In genomic region chr11:72683782-72684200, GRCh38 we compare ENCODE assay signal across 8 cellular contexts. TPM values are rescaled to one million over a fixed set of nuclear protein-coding genes. Genes with fewer than 3 reads are reported as not detected.
A peak's percentile ranks its signal among the peaks of the same experiment; 100 is the strongest.
DNase-seq lines count a peak whose midpoint lies in the region; ATAC-seq and TF ChIP-seq lines count a peak whose summit lies in the region.

No MANE protein-coding gene starts in this region.

- ATAC-seq in central memory CD8-positive, alpha-beta T cell (replicated peaks; ENCODE audit: extremely low read depth, poor library complexity, severe bottlenecking), result peak; percentile 65
- ATAC-seq in right lobe of liver (peak; percentile 62 to 70 (median 66)), GM18861 (IDR thresholded peaks at IDR 0.05; ENCODE audit: unreplicated experiment) (no peak)

- no peaks in the 10 kb centered on the region for H3K9me3 Mint-ChIP-seq in central memory CD8-positive, alpha-beta T cell

- WGBS in right lobe of liver (ENCODE audit: insufficient coverage, low coverage, low lambda C conversion rate, missing lambda C conversion rate), result 40% methylated on average over 3 of the region's 7 CpGs

- H3K4me1 ChIP-seq in right lobe of liver, result no peaks in the 10 kb centered on the region

- no peaks in the 10 kb centered on the region for H3K27me3 ChIP-seq in right lobe of liver

- peak overlapping the region; percentile 48 for H3K27ac Mint-ChIP-seq in central memory CD8-positive, alpha-beta T cell (ENCODE audit: low read depth)

- H3K4me3 ChIP-seq in NB4 (ENCODE audit: low read depth, low read length) (no peak overlapping the region), right lobe of liver (no peak overlapping the region)

- DNase-seq in NCI-H146 (lab: John Stamatoyannopoulos, UW) (peak; percentile 40), NCI-H146 treated with DMSO at 0.1 percent for 48 hours (lab: John Stamatoyannopoulos, UW; ENCODE audit: unreplicated experiment) (no peak), NB4 (ENCODE audit: low read depth) (peak; percentile 65), right lobe of liver (peak in 2 of 3 donors; percentile 63 to 65)
- DNase-seq in activated CD4-positive, alpha-beta T cell treated with anti-CD3 and anti-CD28 coated beads for 1 hour, result peak; percentile 52
- DNase-seq in central memory CD8-positive, alpha-beta T cell (ENCODE audit: low spot score in 2 of 2), result peak; percentile 54 to 67
- peak; percentile 43 for DNase-seq in stimulated activated CD8-positive, alpha-beta memory T cell treated with anti-CD3 and anti-CD28 coated beads, Interleukin-12 subunit alpha, Interleukin-12 subunit beta, amount 100 ng/mL, for 1 hour (ENCODE audit: low read depth)

- H3K4me3 Mint-ChIP-seq in central memory CD8-positive, alpha-beta T cell, result no peak overlapping the region

- H3K36me3 ChIP-seq in right lobe of liver, result peaks cover 0 to 27% (median 4%) of the 10 kb centered on the region in 4 donors

- no peak overlapping the region for H3K27ac ChIP-seq in right lobe of liver

- H3K36me3 Mint-ChIP-seq in central memory CD8-positive, alpha-beta T cell (ENCODE audit: insufficient read depth), result peaks cover 19% of the 10 kb centered on the region

- no peaks in the 10 kb centered on the region for H3K9me3 ChIP-seq in right lobe of liver

- H3K27me3 Mint-ChIP-seq in central memory CD8-positive, alpha-beta T cell, result no peaks in the 10 kb centered on the region

- intact Hi-C loops in right lobe of liver (cut with DNase I), result no loop called here

- peaks cover 45% of the 10 kb centered on the region for H3K4me1 Mint-ChIP-seq in central memory CD8-positive, alpha-beta T cell

- TF ChIP-seq POLR2A in NB4 (IDR thresholded peaks at IDR 0.05; ENCODE audit: extremely low read depth, insufficient read length), result no peak
- TF ChIP-seq POLR2A in right lobe of liver (IDR thresholded peaks at IDR 0.05), result no peak

- peak; percentile 98 for TF ChIP-seq CTCF in NB4 (IDR thresholded peaks at IDR 0.05; ENCODE audit: low read depth, low read length)
- TF ChIP-seq CTCF in right lobe of liver (IDR thresholded peaks at IDR 0.05), result peak; percentile 81 to 84 (median 82)

RNA-seq across cellular contexts. Expression of gene PDE2A, which starts 9.6 kb away (rescaled TPM):
- total RNA-seq in right lobe of liver, result 10 to 100 TPM; 11.2 to 46.3 (median 22.8) TPM
